Comparison of ENCODE assay signal across 14 cellular contexts in the genomic region with DNA sequence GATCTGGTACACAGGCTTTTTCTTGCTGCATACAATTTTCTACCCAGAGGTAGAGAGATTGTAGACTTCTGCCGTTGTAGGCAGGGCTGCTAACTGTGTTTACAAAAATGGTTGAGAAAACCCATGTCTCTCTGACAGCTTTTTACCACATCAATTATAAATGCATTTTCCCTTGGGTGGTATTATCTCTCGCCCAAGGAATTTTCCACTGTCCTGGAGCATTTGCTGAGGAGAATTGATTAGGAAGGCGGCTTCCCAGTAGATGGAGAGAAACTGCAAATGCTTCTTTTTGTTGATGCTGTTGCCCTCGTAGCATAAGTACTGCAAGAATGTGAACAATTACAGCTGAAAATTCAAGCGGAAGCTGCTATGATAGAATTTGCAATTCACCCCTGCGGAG.
"Had no signal": no experiment of that assay in that cellular context is flagged by ENCODE, and none has a peak within 500 bp of the region (broad histone marks: within the 10 kb centered on the region; RNA-seq: fewer than 3 reads in every experiment).

No MANE protein-coding gene starts in this region.

- H2AFZ ChIP-seq: hepatocyte had no signal

- H3K4me1 ChIP-seq: foreskin keratinocyte, uterus had no signal

- H3K27ac ChIP-seq: foreskin keratinocyte, hepatocyte, ovary, uterus had no signal

- H3K4me2 ChIP-seq: hepatocyte had no signal

- H3K9me3 ChIP-seq: mucosa of descending colon, ovary, uterus had no signal

- DNase-seq: erythroblast; foreskin keratinocyte; head of caudate nucleus; kidney glomerular epithelial cell; mucosa of descending colon; naive thymus-derived CD8-positive, alpha-beta T cell; nucleus accumbens; ovary; right cardiac atrium; small intestine; stimulated activated CD4-positive, alpha-beta T cell treated with anti-CD3 and anti-CD28 coated beads, Interleukin-2, amount 100 ng/mL, for 48 hours; stimulated activated naive CD4-positive, alpha-beta T cell treated with Interleukin-2 at 50 U/mL for 16 hours; uterus had no signal

- H3K4me3 ChIP-seq: hepatocyte, mucosa of descending colon, ovary, uterus had no signal

- H3K27me3 ChIP-seq: foreskin keratinocyte, hepatocyte, ovary, uterus had no signal

- H3K36me3 ChIP-seq: ovary, uterus had no signal

- H3K79me2 ChIP-seq: hepatocyte had no signal
